Comparison of ENCODE assay signal across 1 cellular context in the genomic region with DNA sequence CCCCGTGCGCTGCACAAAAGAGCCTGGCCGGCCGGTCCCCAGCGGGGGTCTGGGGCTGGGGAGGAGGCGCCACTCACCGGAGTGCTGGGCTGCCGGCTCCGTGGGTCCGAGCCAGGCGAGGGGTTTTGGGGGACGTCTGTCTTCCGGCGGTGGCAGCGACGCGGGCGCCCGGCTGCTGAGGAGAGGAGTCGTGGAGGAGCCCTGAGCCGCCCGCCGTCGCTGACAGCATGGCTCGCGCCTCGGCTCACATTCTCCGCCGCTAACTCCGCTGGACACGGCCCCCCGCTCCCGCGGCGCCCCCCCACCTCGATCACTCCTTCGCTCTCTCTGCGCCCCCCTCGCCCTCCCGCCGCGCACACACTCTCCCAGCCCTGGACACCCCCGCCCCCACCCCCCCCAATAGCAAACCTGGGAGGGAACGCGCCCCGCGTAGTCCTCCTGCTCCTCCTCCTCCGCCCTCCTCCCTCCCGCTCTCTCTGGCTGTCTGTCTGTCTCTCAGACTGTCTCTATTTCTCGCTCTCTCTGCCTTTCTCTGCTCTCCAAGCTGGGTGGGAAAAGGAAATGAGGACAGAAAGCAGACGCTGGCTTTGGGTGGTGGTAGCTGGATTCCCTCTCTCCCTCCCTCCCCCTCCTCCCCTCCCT.
TF ChIP-seq lines count a peak whose summit lies in the region.

No MANE protein-coding gene starts in this region.

TF ChIP-seq in K562, 482 proteins besides CTCF, POLR2A, EP300 and RAD21 (continued from another document):
- TF ChIP-seq, protein P1, sequence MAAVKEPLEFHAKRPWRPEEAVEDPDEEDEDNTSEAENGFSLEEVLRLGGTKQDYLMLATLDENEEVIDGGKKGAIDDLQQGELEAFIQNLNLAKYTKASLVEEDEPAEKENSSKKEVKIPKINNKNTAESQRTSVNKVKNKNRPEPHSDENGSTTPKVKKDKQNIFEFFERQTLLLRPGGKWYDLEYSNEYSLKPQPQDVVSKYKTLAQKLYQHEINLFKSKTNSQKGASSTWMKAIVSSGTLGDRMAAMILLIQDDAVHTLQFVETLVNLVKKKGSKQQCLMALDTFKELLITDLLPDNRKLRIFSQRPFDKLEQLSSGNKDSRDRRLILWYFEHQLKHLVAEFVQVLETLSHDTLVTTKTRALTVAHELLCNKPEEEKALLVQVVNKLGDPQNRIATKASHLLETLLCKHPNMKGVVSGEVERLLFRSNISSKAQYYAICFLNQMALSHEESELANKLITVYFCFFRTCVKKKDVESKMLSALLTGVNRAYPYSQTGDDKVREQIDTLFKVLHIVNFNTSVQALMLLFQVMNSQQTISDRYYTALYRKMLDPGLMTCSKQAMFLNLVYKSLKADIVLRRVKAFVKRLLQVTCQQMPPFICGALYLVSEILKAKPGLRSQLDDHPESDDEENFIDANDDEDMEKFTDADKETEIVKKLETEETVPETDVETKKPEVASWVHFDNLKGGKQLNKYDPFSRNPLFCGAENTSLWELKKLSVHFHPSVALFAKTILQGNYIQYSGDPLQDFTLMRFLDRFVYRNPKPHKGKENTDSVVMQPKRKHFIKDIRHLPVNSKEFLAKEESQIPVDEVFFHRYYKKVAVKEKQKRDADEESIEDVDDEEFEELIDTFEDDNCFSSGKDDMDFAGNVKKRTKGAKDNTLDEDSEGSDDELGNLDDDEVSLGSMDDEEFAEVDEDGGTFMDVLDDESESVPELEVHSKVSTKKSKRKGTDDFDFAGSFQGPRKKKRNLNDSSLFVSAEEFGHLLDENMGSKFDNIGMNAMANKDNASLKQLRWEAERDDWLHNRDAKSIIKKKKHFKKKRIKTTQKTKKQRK (IDR thresholded peaks at IDR 0.05; ENCODE audit: borderline replicate concordance, low read depth, low read length), result no peak
- TF ChIP-seq, protein P2, sequence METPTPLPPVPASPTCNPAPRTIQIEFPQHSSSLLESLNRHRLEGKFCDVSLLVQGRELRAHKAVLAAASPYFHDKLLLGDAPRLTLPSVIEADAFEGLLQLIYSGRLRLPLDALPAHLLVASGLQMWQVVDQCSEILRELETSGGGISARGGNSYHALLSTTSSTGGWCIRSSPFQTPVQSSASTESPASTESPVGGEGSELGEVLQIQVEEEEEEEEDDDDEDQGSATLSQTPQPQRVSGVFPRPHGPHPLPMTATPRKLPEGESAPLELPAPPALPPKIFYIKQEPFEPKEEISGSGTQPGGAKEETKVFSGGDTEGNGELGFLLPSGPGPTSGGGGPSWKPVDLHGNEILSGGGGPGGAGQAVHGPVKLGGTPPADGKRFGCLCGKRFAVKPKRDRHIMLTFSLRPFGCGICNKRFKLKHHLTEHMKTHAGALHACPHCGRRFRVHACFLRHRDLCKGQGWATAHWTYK (CRISPR knock-in tag; IDR thresholded peaks at IDR 0.05), result no peak
- TF ChIP-seq HDAC8 (tag; IDR thresholded peaks at IDR 0.05), result no peak
- TF ChIP-seq, protein P3, sequence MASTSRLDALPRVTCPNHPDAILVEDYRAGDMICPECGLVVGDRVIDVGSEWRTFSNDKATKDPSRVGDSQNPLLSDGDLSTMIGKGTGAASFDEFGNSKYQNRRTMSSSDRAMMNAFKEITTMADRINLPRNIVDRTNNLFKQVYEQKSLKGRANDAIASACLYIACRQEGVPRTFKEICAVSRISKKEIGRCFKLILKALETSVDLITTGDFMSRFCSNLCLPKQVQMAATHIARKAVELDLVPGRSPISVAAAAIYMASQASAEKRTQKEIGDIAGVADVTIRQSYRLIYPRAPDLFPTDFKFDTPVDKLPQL (IDR thresholded peaks at IDR 0.05; ENCODE audit: extremely low read depth, insufficient read length), result no peak
- TF ChIP-seq, protein P4, sequence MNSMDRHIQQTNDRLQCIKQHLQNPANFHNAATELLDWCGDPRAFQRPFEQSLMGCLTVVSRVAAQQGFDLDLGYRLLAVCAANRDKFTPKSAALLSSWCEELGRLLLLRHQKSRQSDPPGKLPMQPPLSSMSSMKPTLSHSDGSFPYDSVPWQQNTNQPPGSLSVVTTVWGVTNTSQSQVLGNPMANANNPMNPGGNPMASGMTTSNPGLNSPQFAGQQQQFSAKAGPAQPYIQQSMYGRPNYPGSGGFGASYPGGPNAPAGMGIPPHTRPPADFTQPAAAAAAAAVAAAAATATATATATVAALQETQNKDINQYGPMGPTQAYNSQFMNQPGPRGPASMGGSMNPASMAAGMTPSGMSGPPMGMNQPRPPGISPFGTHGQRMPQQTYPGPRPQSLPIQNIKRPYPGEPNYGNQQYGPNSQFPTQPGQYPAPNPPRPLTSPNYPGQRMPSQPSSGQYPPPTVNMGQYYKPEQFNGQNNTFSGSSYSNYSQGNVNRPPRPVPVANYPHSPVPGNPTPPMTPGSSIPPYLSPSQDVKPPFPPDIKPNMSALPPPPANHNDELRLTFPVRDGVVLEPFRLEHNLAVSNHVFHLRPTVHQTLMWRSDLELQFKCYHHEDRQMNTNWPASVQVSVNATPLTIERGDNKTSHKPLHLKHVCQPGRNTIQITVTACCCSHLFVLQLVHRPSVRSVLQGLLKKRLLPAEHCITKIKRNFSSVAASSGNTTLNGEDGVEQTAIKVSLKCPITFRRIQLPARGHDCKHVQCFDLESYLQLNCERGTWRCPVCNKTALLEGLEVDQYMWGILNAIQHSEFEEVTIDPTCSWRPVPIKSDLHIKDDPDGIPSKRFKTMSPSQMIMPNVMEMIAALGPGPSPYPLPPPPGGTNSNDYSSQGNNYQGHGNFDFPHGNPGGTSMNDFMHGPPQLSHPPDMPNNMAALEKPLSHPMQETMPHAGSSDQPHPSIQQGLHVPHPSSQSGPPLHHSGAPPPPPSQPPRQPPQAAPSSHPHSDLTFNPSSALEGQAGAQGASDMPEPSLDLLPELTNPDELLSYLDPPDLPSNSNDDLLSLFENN (IDR thresholded peaks at IDR 0.05; ENCODE audit: low read depth in 2 of 2, low read length in 2 of 2), result no peak
- no peak for TF ChIP-seq RFX1 (IDR thresholded peaks at IDR 0.05)
- TF ChIP-seq SAP30 (IDR thresholded peaks at IDR 0.05; ENCODE audit: borderline replicate concordance, insufficient read depth, low read depth, low read length, poor library complexity, severe bottlenecking), result peak; percentile 28
- TF ChIP-seq, protein P5, sequence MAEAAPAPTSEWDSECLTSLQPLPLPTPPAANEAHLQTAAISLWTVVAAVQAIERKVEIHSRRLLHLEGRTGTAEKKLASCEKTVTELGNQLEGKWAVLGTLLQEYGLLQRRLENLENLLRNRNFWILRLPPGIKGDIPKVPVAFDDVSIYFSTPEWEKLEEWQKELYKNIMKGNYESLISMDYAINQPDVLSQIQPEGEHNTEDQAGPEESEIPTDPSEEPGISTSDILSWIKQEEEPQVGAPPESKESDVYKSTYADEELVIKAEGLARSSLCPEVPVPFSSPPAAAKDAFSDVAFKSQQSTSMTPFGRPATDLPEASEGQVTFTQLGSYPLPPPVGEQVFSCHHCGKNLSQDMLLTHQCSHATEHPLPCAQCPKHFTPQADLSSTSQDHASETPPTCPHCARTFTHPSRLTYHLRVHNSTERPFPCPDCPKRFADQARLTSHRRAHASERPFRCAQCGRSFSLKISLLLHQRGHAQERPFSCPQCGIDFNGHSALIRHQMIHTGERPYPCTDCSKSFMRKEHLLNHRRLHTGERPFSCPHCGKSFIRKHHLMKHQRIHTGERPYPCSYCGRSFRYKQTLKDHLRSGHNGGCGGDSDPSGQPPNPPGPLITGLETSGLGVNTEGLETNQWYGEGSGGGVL (CRISPR knock-in tag; IDR thresholded peaks at IDR 0.05), result no peak
TF ChIP-seq in K562: peak in this region for 46.
